In the genomic region with DNA sequence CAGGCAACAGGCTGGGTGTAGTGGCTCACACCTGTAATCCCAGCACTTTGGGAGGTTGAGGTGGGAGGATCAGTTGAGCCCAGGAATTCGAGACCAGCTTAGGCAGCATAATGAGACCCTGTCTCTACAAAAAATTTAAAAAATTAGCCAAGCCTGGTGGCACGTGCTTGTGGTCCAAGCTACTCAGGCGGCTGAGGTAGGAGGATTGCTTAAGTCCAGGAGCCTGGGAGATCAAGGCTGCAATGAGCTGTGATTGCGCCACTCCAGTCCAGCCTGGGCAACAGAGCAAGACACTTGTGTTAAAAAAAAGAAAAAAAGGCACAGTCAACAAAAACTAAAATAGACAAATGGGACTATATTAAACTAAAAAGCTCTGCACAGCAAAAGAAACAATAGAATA, we compare ENCODE assay signal across 2 cellular contexts.
TF ChIP-seq lines count a peak whose summit lies in the region.

No MANE protein-coding gene starts in this region.

TF ChIP-seq in HEK293, 187 proteins besides CTCF, POLR2A, EP300 and RAD21:
- TF ChIP-seq WT1 (tag by site-specific recombination; IDR thresholded peaks at IDR 0.05) (no peak), SCRT1 (tag by site-specific recombination; IDR thresholded peaks at IDR 0.05; ENCODE audit: borderline replicate concordance) (0 out of 2 replicates have a peak, but pooled peaks have one; percentile 12), ZNF521 (tag by site-specific recombination; IDR thresholded peaks at IDR 0.05) (no peak), ZXDB (tag by site-specific recombination; IDR thresholded peaks at IDR 0.05) (no peak), MEIS1 (CRISPR knock-in tag; IDR thresholded peaks at IDR 0.05; ENCODE audit: borderline replicate concordance) (no peak)
- TF ChIP-seq, protein P1, sequence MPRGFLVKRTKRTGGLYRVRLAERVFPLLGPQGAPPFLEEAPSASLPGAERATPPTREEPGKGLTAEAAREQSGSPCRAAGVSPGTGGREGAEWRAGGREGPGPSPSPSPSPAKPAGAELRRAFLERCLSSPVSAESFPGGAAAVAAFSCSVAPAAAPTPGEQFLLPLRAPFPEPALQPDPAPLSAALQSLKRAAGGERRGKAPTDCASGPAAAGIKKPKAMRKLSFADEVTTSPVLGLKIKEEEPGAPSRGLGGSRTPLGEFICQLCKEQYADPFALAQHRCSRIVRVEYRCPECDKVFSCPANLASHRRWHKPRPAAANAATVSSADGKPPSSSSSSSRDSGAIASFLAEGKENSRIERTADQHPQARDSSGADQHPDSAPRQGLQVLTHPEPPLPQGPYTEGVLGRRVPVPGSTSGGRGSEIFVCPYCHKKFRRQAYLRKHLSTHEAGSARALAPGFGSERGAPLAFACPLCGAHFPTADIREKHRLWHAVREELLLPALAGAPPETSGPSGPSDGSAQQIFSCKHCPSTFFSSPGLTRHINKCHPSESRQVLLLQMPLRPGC (tag by site-specific recombination; IDR thresholded peaks at IDR 0.05) = no peak

TF ChIP-seq in H1, 55 proteins besides CTCF, POLR2A, EP300 and RAD21:
- no peak for TF ChIP-seq CHD2 (IDR thresholded peaks at IDR 0.05; ENCODE audit: low read length)
- TF ChIP-seq SIX5 (IDR thresholded peaks at IDR 0.05; ENCODE audit: low read depth, low read length) = no peak
- no peak for TF ChIP-seq SRF (IDR thresholded peaks at IDR 0.05; ENCODE audit: low read depth, low read length)
- TF ChIP-seq MAFK (IDR thresholded peaks at IDR 0.05; ENCODE audit: low read depth, low read length) = no peak
- 0 out of 2 replicates have a peak, but pooled peaks have one; percentile 10 for TF ChIP-seq CEBPB (IDR thresholded peaks at IDR 0.05; ENCODE audit: low read depth, low read length)
